Comparison of ENCODE assay signal across 16 cellular contexts in genomic region chr4:105273230-105273629, GRCh38.
"Had no signal": no experiment of that assay in that cellular context is flagged by ENCODE, and none has a peak within 500 bp of the region (broad histone marks: within the 10 kb centered on the region; RNA-seq: fewer than 3 reads in every experiment).

No MANE protein-coding gene starts in this region.

- ATAC-seq: gastroesophageal sphincter; heart left ventricle; SK-N-SH treated with all-trans-retinoic acid at 6 μM for 48 hours; stimulated activated naive CD8-positive, alpha-beta T cell treated with anti-CD3 and anti-CD28 coated beads, Interleukin-15, Interleukin-2, amounts not matched to agents 100 U/mL and 50 U/mL, for 24 hours; T-cell had no signal

- DNase-seq: adrenal gland; effector CD4-positive, alpha-beta T cell; heart left ventricle; kidney glomerular epithelial cell; left ventricle myocardium inferior; mammary epithelial cell; SIG-M5; stimulated activated CD4-positive, alpha-beta T cell treated with anti-CD3 and anti-CD28 coated beads, Interleukin-12 subunit alpha, Interleukin-12 subunit beta, amount 100 ng/mL, for 4 hours; stimulated activated CD4-positive, alpha-beta T cell treated with anti-CD3 and anti-CD28 coated beads, Interleukin-1b, Interleukin-23, amount 100 ng/mL, for 48 hours; stimulated activated CD8-positive, alpha-beta memory T cell treated with anti-CD3 and anti-CD28 coated beads, Interleukin-4, amount 100 ng/mL, for 48 hours; stimulated activated naive CD8-positive, alpha-beta T cell treated with anti-CD3 and anti-CD28 coated beads, Interleukin-15, Interleukin-2, amounts not matched to agents 100 U/mL and 50 U/mL, for 24 hours; T-cell; trophoblast cell had no signal

- H3K27ac Mint-ChIP-seq: neural progenitor cell had no signal

- H3K27me3 Mint-ChIP-seq: T-cell had no signal

- H3K9me3 Mint-ChIP-seq: neural progenitor cell had no signal

- H3K4me3 Mint-ChIP-seq: neural progenitor cell had no signal

- H3K4me1 Mint-ChIP-seq: neural progenitor cell had no signal
